ENCODE assay signal across 13 cellular contexts in genomic region chr3:126745760-126746394, GRCh38. TPM values are rescaled to one million over a fixed set of nuclear protein-coding genes. Genes with fewer than 3 reads are reported as not detected.
DNase-seq lines count a peak whose midpoint lies in the region; ATAC-seq and TF ChIP-seq lines count a peak whose summit lies in the region.
"Had no signal": no experiment of that assay in that cellular context is flagged by ENCODE, and none has a peak within 500 bp of the region (broad histone marks: within the 10 kb centered on the region; RNA-seq: fewer than 3 reads in every experiment).

No MANE protein-coding gene starts in this region.

- no peak for ATAC-seq in stimulated activated memory B cell treated with anti-CD40 and anti-IgM and Interleukin-4, amounts not matched to agents 10 μg/mL and 1 μg/mL and 100 μg/mL, for 72 hours
- ATAC-seq in HG03025 (IDR thresholded peaks at IDR 0.05; ENCODE audit: low FRiP score, unreplicated experiment) = no peak
- ATAC-seq: stimulated activated naive CD8-positive, alpha-beta T cell treated with anti-CD3 and anti-CD28 coated beads, Interleukin-15, Interleukin-2, amounts not matched to agents 100 U/mL and 50 U/mL, for 24 hours had no signal

- H3K4me3 ChIP-seq in Peyer's patch = no peak overlapping the region

- no peak overlapping the region for H4K8ac ChIP-seq in H9 (replicated peaks; ENCODE audit: insufficient read length, low read depth, low read length)

- no peak overlapping the region for H2AFZ ChIP-seq in H9 (ENCODE audit: low read length)

- H3K9me3 ChIP-seq in H9 (ENCODE audit: control insufficient read depth, low read depth, low read length) = no peaks in the 10 kb centered on the region
- H3K9me3 ChIP-seq in Peyer's patch = no peaks in the 10 kb centered on the region

- H3K4me1 ChIP-seq in H9 (ENCODE audit: insufficient read depth, low read length) (no peaks in the 10 kb centered on the region; the same call in 1 of the 2 replicates), Peyer's patch (no peaks in the 10 kb centered on the region)

- H3K23me2 ChIP-seq in H9 (ENCODE audit: insufficient read length, low read depth, low read length, poor library complexity, severe bottlenecking) = no peaks in the 10 kb centered on the region

- DNase-seq in H9 = no peak
- peak in 2 of 3 donors; percentile 70 for DNase-seq in Peyer's patch
- peak; percentile 86 for DNase-seq in cardiac septum (ENCODE audit: low spot score)
- DNase-seq in progenitor cell of endocrine pancreas (ENCODE audit: low spot score, unreplicated experiment) = no peak
- no peak for DNase-seq in putamen (ENCODE audit: low spot score)
- DNase-seq in inferior parietal cortex (ENCODE audit: extremely low spot score) = no peak
- DNase-seq: activated CD4-positive, alpha-beta T cell treated with anti-CD3 and anti-CD28 coated beads for 1 hour; activated effector memory CD4-positive, alpha-beta T cell treated with anti-CD3 and anti-CD28 coated beads, Interleukin-2, amount 50 U/mL, for 16 hours; NCI-H345; nucleus accumbens; stimulated activated naive CD8-positive, alpha-beta T cell treated with anti-CD3 and anti-CD28 coated beads, Interleukin-15, Interleukin-2, amounts not matched to agents 100 U/mL and 50 U/mL, for 24 hours had no signal

- no peak for TF ChIP-seq CTCF in H9 (conservative IDR thresholded peaks at IDR 0.05)
- TF ChIP-seq CTCF in Peyer's patch (IDR thresholded peaks at IDR 0.05) = no peak
- no peak for TF ChIP-seq CTCF in progenitor cell of endocrine pancreas (IDR thresholded peaks at IDR 0.05; ENCODE audit: unreplicated experiment)

- H3K36me3 Mint-ChIP-seq in H9 (ENCODE audit: insufficient read depth in 1 of 3, low read depth in 3 of 3) (peaks cover 0 to 13% (median 9%) of the 10 kb centered on the region in 3 experiments; a peak in 5 of 7 replicates), progenitor cell of endocrine pancreas (ENCODE audit: insufficient read depth) (no peaks in the 10 kb centered on the region)
- peaks cover 24% of the 10 kb centered on the region for H3K36me3 Mint-ChIP-seq in stimulated activated memory B cell treated with anti-CD40 and anti-IgM and Interleukin-4, amounts not matched to agents 10 μg/mL and 1 μg/mL and 100 μg/mL, for 72 hours

- no peak overlapping the region for H4K91ac ChIP-seq in H9 (ENCODE audit: insufficient read length, low read depth, low read length)

- H3K27me3 Mint-ChIP-seq in H9 (ENCODE audit: low read depth) = no peaks in the 10 kb centered on the region
- no peaks in the 10 kb centered on the region for H3K27me3 Mint-ChIP-seq in progenitor cell of endocrine pancreas
- no peaks in the 10 kb centered on the region for H3K27me3 Mint-ChIP-seq in stimulated activated memory B cell treated with anti-CD40 and anti-IgM and Interleukin-4, amounts not matched to agents 10 μg/mL and 1 μg/mL and 100 μg/mL, for 72 hours

- no peak overlapping the region for H2BK5ac ChIP-seq in H9 (ENCODE audit: insufficient read length, low read length)

- no peaks in the 10 kb centered on the region for H4K20me1 ChIP-seq in H9 (ENCODE audit: control insufficient read depth, insufficient read depth, insufficient read length)

- no peaks in the 10 kb centered on the region for H3K79me1 ChIP-seq in H9 (ENCODE audit: insufficient read depth, low read depth, low read length, poor library complexity, severe bottlenecking)

- no peak overlapping the region for H4K5ac ChIP-seq in H9 (ENCODE audit: insufficient read length, low read depth, low read length)

- no peak overlapping the region; the same call in 1 of the 2 replicates for H3K14ac ChIP-seq in H9 (ENCODE audit: insufficient read depth, low read length)

- H3T11ph ChIP-seq in H9 (ENCODE audit: low read length) = no peak overlapping the region

- no peaks in the 10 kb centered on the region for H3K27me3 ChIP-seq in H9 (ENCODE audit: insufficient read depth, low read length)
- no peaks in the 10 kb centered on the region for H3K27me3 ChIP-seq in Peyer's patch

- H3K4me3 Mint-ChIP-seq in H9 = no peak overlapping the region
- H3K4me3 Mint-ChIP-seq in progenitor cell of endocrine pancreas (ENCODE audit: low read depth) = no peak overlapping the region
- no peak overlapping the region for H3K4me3 Mint-ChIP-seq in stimulated activated memory B cell treated with anti-CD40 and anti-IgM and Interleukin-4, amounts not matched to agents 10 μg/mL and 1 μg/mL and 100 μg/mL, for 72 hours

- no peak overlapping the region for H2BK12ac ChIP-seq in H9 (ENCODE audit: insufficient read length, low read depth, low read length)

- H3K79me2 ChIP-seq in H9 (ENCODE audit: insufficient read depth, low read length) = no peaks in the 10 kb centered on the region

- H3K4me2 ChIP-seq in H9 (ENCODE audit: insufficient read depth, insufficient read length, low read length) = no peak overlapping the region

- no CpG with 5 or more reads among the region's 6 CpGs for WGBS in H9 (ENCODE audit: extremely low coverage, insufficient read length, low lambda C conversion rate)

- no peak overlapping the region for H3K27ac ChIP-seq in H9 (ENCODE audit: insufficient read length, low read depth, low read length)
- no peak overlapping the region for H3K27ac ChIP-seq in Peyer's patch

- H3K9me3 Mint-ChIP-seq in H9 (no peaks in the 10 kb centered on the region), progenitor cell of endocrine pancreas (ENCODE audit: low read depth) (no peaks in the 10 kb centered on the region)
- no peaks in the 10 kb centered on the region for H3K9me3 Mint-ChIP-seq in stimulated activated memory B cell treated with anti-CD40 and anti-IgM and Interleukin-4, amounts not matched to agents 10 μg/mL and 1 μg/mL and 100 μg/mL, for 72 hours

- no peak overlapping the region for H3K18ac ChIP-seq in H9 (ENCODE audit: insufficient read length, low read depth, low read length)

- H2AK5ac ChIP-seq in H9 (ENCODE audit: insufficient read length, low read length) = no peak overlapping the region

- no peak overlapping the region for H3K23ac ChIP-seq in H9 (ENCODE audit: insufficient read length, low read depth, low read length)

- H3K4ac ChIP-seq in H9 (ENCODE audit: low read depth, low read length) = no peak overlapping the region

- H3K36me3 ChIP-seq in Peyer's patch = no peaks in the 10 kb centered on the region

- H3K4me1 Mint-ChIP-seq in H9 (peaks cover 12 to 14% of the 10 kb centered on the region in 2 experiments), progenitor cell of endocrine pancreas (ENCODE audit: low read depth) (peaks cover 30% of the 10 kb centered on the region)
- no peaks in the 10 kb centered on the region for H3K4me1 Mint-ChIP-seq in stimulated activated memory B cell treated with anti-CD40 and anti-IgM and Interleukin-4, amounts not matched to agents 10 μg/mL and 1 μg/mL and 100 μg/mL, for 72 hours

- H3K9ac ChIP-seq in H9 (ENCODE audit: extremely low read depth, insufficient read length, low read length) = no peak overlapping the region

- H2BK20ac ChIP-seq in H9 (ENCODE audit: low read depth, low read length, poor library complexity, severe bottlenecking) = no peak overlapping the region

- no peak overlapping the region for H2BK15ac ChIP-seq in H9 (ENCODE audit: low read depth, low read length)

- H3K27ac Mint-ChIP-seq in H9 (peak overlapping the region in 2 of 3 experiments; percentile 21 to 91; a peak in 2 of 7 replicates), progenitor cell of endocrine pancreas (peak overlapping the region; percentile 85)
- H3K27ac Mint-ChIP-seq in stimulated activated memory B cell treated with anti-CD40 and anti-IgM and Interleukin-4, amounts not matched to agents 10 μg/mL and 1 μg/mL and 100 μg/mL, for 72 hours = no peak overlapping the region

- no peak overlapping the region for H3K56ac ChIP-seq in H9 (ENCODE audit: insufficient read length, low read depth, low read length)

- TF ChIP-seq POLR2A in Peyer's patch (IDR thresholded peaks at IDR 0.05) = no peak

- intact Hi-C loops in cardiac septum (cut with DNase I) = loop anchor here (5.0 kb wide), 1 partner anchor 391 kb away; no protein-coding TSS in a partner anchor

- H2BK120ac ChIP-seq in H9 (ENCODE audit: low read depth, low read length, poor library complexity, severe bottlenecking) = no peak overlapping the region

RNA-seq across cellular contexts. Expression of gene CHCHD6, which starts 41.8 kb away (rescaled TPM):
- total RNA-seq in H9 (2021) (32.2 and 34.2 TPM in 2 replicates), Peyer's patch (10 to 100 TPM in 1 of 4 donors, 1 to 10 TPM in 3; 2.4 to 44.6 (median 5.1) TPM), cardiac septum (12.1 TPM), progenitor cell of endocrine pancreas (30.2 and 32.8 TPM in 2 replicates)

Comparison
In these comparisons a context has a peak if more than half of its experiments do, and no peak if none do; other contexts are left out.
1. DNase-seq: peak in Peyer's patch (2 of 3) and cardiac septum (single experiment); none in H9 (single experiment), progenitor cell of endocrine pancreas (single experiment), putamen (single experiment) and inferior parietal cortex (single experiment).